Comparison of ENCODE assay signal across 12 cellular contexts in the genomic region with DNA sequence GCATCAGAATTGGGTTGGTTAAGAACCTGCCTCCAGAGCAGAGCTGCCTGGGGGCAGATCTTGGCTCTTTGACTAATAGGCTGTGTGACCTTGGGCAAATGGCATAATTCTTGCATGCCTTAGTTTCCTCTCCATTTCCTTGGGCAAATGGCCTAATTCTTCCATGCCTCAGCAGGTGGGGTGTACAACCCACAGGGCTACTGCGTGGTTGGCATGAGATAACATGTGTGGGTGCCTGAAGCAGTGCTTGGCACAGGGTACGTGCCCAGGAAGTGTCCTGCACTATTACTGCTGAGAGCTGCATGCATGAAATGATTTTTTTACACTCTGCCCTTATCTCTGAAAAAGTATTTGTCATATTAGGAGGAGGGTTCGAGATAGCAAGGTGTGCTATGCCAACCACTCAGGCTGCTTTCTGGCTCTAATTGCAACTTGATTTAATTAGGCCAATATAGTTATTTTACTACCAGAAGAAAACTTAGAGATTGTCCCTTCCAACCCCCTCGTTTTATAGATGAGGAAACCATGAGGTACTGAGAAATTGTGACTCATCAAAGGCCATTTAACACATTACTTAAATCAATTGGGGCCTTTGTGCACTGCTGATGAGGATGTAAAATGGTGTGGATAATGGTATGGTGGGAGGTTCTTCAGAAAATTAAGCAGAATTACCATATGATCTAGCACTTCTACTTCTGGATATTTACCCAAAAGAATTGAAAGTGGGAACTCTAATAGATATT.
DNase-seq lines count a peak whose midpoint lies in the region; ATAC-seq and TF ChIP-seq lines count a peak whose summit lies in the region.
"Had no signal": no experiment of that assay in that cellular context is flagged by ENCODE, and none has a peak within 500 bp of the region (broad histone marks: within the 10 kb centered on the region; RNA-seq: fewer than 3 reads in every experiment).

No MANE protein-coding gene starts in this region.

- no peak for TF ChIP-seq CTCF in VCaP (conservative IDR thresholded peaks at IDR 0.05)

- peak; percentile 51 to 57 for ATAC-seq in activated T-cell treated with anti-CD3 and anti-CD28 coated beads, Interleukin-2, amount 50 U/mL, for 4 hours
- no peak for ATAC-seq in HG03354 (IDR thresholded peaks at IDR 0.05; ENCODE audit: poor library complexity, severe bottlenecking, unreplicated experiment)

- peaks cover 82% of the 10 kb centered on the region for H3K4me1 Mint-ChIP-seq in activated T-cell treated with anti-CD3 and anti-CD28 coated beads, Interleukin-2, amount 50 U/mL, for 4 hours (ENCODE audit: low read depth)
- H3K4me1 Mint-ChIP-seq in stimulated activated naive CD8-positive, alpha-beta T cell treated with anti-CD3 and anti-CD28 coated beads, Interleukin-15, Interleukin-2, amounts not matched to agents 100 ng/mL and 50 ng/mL, for 24 hours (ENCODE audit: low read depth): peaks cover 95% of the 10 kb centered on the region

- DNase-seq in activated T-cell treated with anti-CD3 and anti-CD28 coated beads, Interleukin-2, amount 50 U/mL, for 4 hours: no peak
- no peak for DNase-seq in activated T-cell treated with anti-CD3 and anti-CD28 coated beads for 4 hours
- DNase-seq in epithelial cell of prostate (ENCODE audit: low read depth, low spot score): no peak
- DNase-seq in NCI-H1105 treated with DMSO at 0.1 percent for 48 hours (lab: John Stamatoyannopoulos, UW): no peak
- DNase-seq in mucosa of gallbladder (ENCODE audit: low spot score): no peak
- DNase-seq: DND-41, H9, NCI-H1694 treated with DMSO at 0.1 percent for 48 hours, NCI-H748 treated with DMSO at 0.1 percent for 48 hours had no signal

- H3K27ac Mint-ChIP-seq in stimulated activated naive CD8-positive, alpha-beta T cell treated with anti-CD3 and anti-CD28 coated beads, Interleukin-15, Interleukin-2, amounts not matched to agents 100 ng/mL and 50 ng/mL, for 24 hours: peak overlapping the region; percentile 93
- H3K27ac Mint-ChIP-seq: H9 had no signal

- peak overlapping the region; percentile 7 for H3K4me3 Mint-ChIP-seq in activated T-cell treated with anti-CD3 and anti-CD28 coated beads, Interleukin-2, amount 50 U/mL, for 4 hours
- H3K4me3 Mint-ChIP-seq in stimulated activated naive CD8-positive, alpha-beta T cell treated with anti-CD3 and anti-CD28 coated beads, Interleukin-15, Interleukin-2, amounts not matched to agents 100 ng/mL and 50 ng/mL, for 24 hours: peak overlapping the region; percentile 44
- H3K4me3 Mint-ChIP-seq: H9 had no signal

- H3K36me3 Mint-ChIP-seq in activated T-cell treated with anti-CD3 and anti-CD28 coated beads, Interleukin-2, amount 50 U/mL, for 4 hours (ENCODE audit: insufficient read depth): peaks cover 60% of the 10 kb centered on the region
- H3K36me3 Mint-ChIP-seq in stimulated activated naive CD8-positive, alpha-beta T cell treated with anti-CD3 and anti-CD28 coated beads, Interleukin-15, Interleukin-2, amounts not matched to agents 100 ng/mL and 50 ng/mL, for 24 hours (ENCODE audit: low read depth): peaks cover 89% of the 10 kb centered on the region

- no peaks in the 10 kb centered on the region for H3K9me3 Mint-ChIP-seq in activated T-cell treated with anti-CD3 and anti-CD28 coated beads, Interleukin-2, amount 50 U/mL, for 4 hours
- no peaks in the 10 kb centered on the region for H3K9me3 Mint-ChIP-seq in stimulated activated naive CD8-positive, alpha-beta T cell treated with anti-CD3 and anti-CD28 coated beads, Interleukin-15, Interleukin-2, amounts not matched to agents 100 ng/mL and 50 ng/mL, for 24 hours
- H3K9me3 Mint-ChIP-seq: H9 had no signal

- H3K27ac ChIP-seq in VCaP (peak overlapping the region; percentile 82; the same call in 1 of the 2 replicates), epithelial cell of prostate (peak overlapping the region; percentile 27)

- no peaks in the 10 kb centered on the region for H3K27me3 Mint-ChIP-seq in activated T-cell treated with anti-CD3 and anti-CD28 coated beads, Interleukin-2, amount 50 U/mL, for 4 hours (ENCODE audit: low read depth)
- H3K27me3 Mint-ChIP-seq in stimulated activated naive CD8-positive, alpha-beta T cell treated with anti-CD3 and anti-CD28 coated beads, Interleukin-15, Interleukin-2, amounts not matched to agents 100 ng/mL and 50 ng/mL, for 24 hours: no peaks in the 10 kb centered on the region
